ENCODE assay signal across 10 cellular contexts in the genomic region with DNA sequence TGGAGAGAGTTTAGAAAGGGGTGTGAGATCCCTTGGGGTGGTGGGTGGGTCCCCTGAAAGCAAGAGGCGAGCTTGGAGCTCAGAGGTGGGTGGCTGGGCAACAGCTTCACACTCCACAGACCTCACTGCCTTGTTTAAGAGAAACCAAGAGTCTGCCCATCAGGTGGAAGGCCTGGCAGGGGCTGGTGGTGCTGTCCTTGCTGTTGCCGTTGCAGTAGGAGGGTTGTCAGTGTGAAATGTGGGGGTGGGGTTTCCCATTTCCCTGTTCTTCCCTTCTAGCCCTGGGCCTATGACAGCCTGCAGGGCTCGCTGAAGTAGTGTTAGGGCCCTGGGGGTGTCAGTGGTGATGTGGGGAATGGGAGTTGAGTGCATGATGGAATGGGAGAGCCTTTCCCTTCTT. TPM values are rescaled to one million over a fixed set of nuclear protein-coding genes. Genes with fewer than 3 reads are reported as not detected.
DNase-seq lines count a peak whose midpoint lies in the region; ATAC-seq and TF ChIP-seq lines count a peak whose summit lies in the region.
"Had no signal": no experiment of that assay in that cellular context is flagged by ENCODE, and none has a peak within 500 bp of the region (broad histone marks: within the 10 kb centered on the region; RNA-seq: fewer than 3 reads in every experiment).

No MANE protein-coding gene starts in this region.

- peak overlapping the region; percentile 21 for H3K27ac Mint-ChIP-seq in stimulated activated naive CD8-positive, alpha-beta T cell treated with anti-CD3 and anti-CD28 coated beads, Interleukin-15, Interleukin-2, amounts not matched to agents 100 ng/mL and 50 ng/mL, for 24 hours
- peak overlapping the region; percentile 86 to 89 for H3K27ac Mint-ChIP-seq in natural killer cell

- H3K4me1 Mint-ChIP-seq in stimulated activated naive CD8-positive, alpha-beta T cell treated with anti-CD3 and anti-CD28 coated beads, Interleukin-15, Interleukin-2, amounts not matched to agents 100 ng/mL and 50 ng/mL, for 24 hours (ENCODE audit: low read depth): peaks cover 64% of the 10 kb centered on the region
- H3K4me1 Mint-ChIP-seq in natural killer cell: peaks cover 72 to 79% of the 10 kb centered on the region in 2 donors

- no peaks in the 10 kb centered on the region for H3K27me3 Mint-ChIP-seq in stimulated activated naive CD8-positive, alpha-beta T cell treated with anti-CD3 and anti-CD28 coated beads, Interleukin-15, Interleukin-2, amounts not matched to agents 100 ng/mL and 50 ng/mL, for 24 hours
- H3K27me3 Mint-ChIP-seq in natural killer cell (ENCODE audit: low read depth in 2 of 2): no peaks in the 10 kb centered on the region
- H3K27me3 Mint-ChIP-seq: stimulated activated naive CD8-positive, alpha-beta T cell treated with anti-CD3 and anti-CD28 coated beads, Interleukin-15, amount 100 ng/mL, for 72 hours had no signal

- no peak for TF ChIP-seq CTCF in natural killer cell (IDR thresholded peaks at IDR 0.05)

- intact Hi-C loops in natural killer cell (cut with micrococcal nuclease): loop anchor here (2.0 kb wide), 1 partner anchor 37 kb away; no protein-coding TSS in a partner anchor

- peak overlapping the region; percentile 32 for H3K4me3 Mint-ChIP-seq in stimulated activated naive CD8-positive, alpha-beta T cell treated with anti-CD3 and anti-CD28 coated beads, Interleukin-15, Interleukin-2, amounts not matched to agents 100 ng/mL and 50 ng/mL, for 24 hours
- H3K4me3 Mint-ChIP-seq in natural killer cell: peak overlapping the region; percentile 83

- no peak for ATAC-seq in stimulated activated naive CD8-positive, alpha-beta T cell treated with anti-CD3 and anti-CD28 coated beads, Interleukin-15, Interleukin-2, amounts not matched to agents 100 U/mL and 50 U/mL, for 24 hours
- ATAC-seq in natural killer cell: no peak
- ATAC-seq: stimulated activated naive CD8-positive, alpha-beta T cell treated with anti-CD3 and anti-CD28 coated beads, Interleukin-15, amount 100 ng/mL, for 72 hours had no signal

- no peaks in the 10 kb centered on the region for H3K9me3 Mint-ChIP-seq in stimulated activated naive CD8-positive, alpha-beta T cell treated with anti-CD3 and anti-CD28 coated beads, Interleukin-15, Interleukin-2, amounts not matched to agents 100 ng/mL and 50 ng/mL, for 24 hours
- no peaks in the 10 kb centered on the region for H3K9me3 Mint-ChIP-seq in natural killer cell
- H3K9me3 Mint-ChIP-seq: stimulated activated naive CD8-positive, alpha-beta T cell treated with anti-CD3 and anti-CD28 coated beads, Interleukin-15, amount 100 ng/mL, for 72 hours had no signal

- peak overlapping the region; percentile 65 for H3K27ac ChIP-seq in cingulate gyrus (ENCODE audit: low read depth, low read length)

- H3K36me3 Mint-ChIP-seq in stimulated activated naive CD8-positive, alpha-beta T cell treated with anti-CD3 and anti-CD28 coated beads, Interleukin-15, Interleukin-2, amounts not matched to agents 100 ng/mL and 50 ng/mL, for 24 hours (ENCODE audit: low read depth): peaks cover 15% of the 10 kb centered on the region
- H3K36me3 Mint-ChIP-seq in natural killer cell: no peaks in the 10 kb centered on the region

- DNase-seq in stimulated activated naive CD8-positive, alpha-beta T cell treated with anti-CD3 and anti-CD28 coated beads, Interleukin-15, Interleukin-2, amounts not matched to agents 100 U/mL and 50 U/mL, for 24 hours: no peak
- no peak for DNase-seq in natural killer cell
- no peak for DNase-seq in DMS79 treated with DMSO at 0.1 percent for 48 hours (lab: John Stamatoyannopoulos, UW)
- DNase-seq in DMS53 (lab: John Stamatoyannopoulos, UW): no peak
- no peak for DNase-seq in islet precursor cell
- no peak for DNase-seq in RPMI8226
- DNase-seq: activated naive CD4-positive, alpha-beta T cell treated with Interleukin-2 at 50 U/mL for 16 hours; stimulated activated naive CD8-positive, alpha-beta T cell treated with anti-CD3 and anti-CD28 coated beads, Interleukin-15, amount 100 ng/mL, for 72 hours had no signal

RNA-seq across cellular contexts. Expression of gene PLEKHO2, which starts 4.1 kb away (rescaled TPM):
- total RNA-seq in natural killer cell: 10 to 100 TPM; 35.3 to 53.4 (median 49.8) TPM

RNA-seq across cellular contexts. Expression of gene PIF1, which starts 20.4 kb away (rescaled TPM):
- 10 to 100 TPM in 1 of 3 donors, 1 to 10 TPM in 2; 6.2 to 23.9 (median 9.7) TPM for total RNA-seq in natural killer cell
